ENCODE assay signal across 10 cellular contexts in genomic region chr6:14713008-14713452, GRCh38.
A peak's percentile ranks its signal among the peaks of the same experiment; 100 is the strongest.
DNase-seq lines count a peak whose midpoint lies in the region; ATAC-seq and TF ChIP-seq lines count a peak whose summit lies in the region.
"Had no signal": no experiment of that assay in that cellular context is flagged by ENCODE, and none has a peak within 500 bp of the region (broad histone marks: within the 10 kb centered on the region; RNA-seq: fewer than 3 reads in every experiment).

No MANE protein-coding gene starts in this region.

- no peaks in the 10 kb centered on the region for H3K36me3 ChIP-seq in lung (ENCODE audit: control insufficient read depth in 2 of 2, insufficient read depth in 2 of 2, low read length in 2 of 2)

- ATAC-seq in lung (ENCODE audit: insufficient read depth, low FRiP score) = peak; percentile 68

- DNase-seq in AG08395 (ENCODE audit: low spot score) (peak; percentile 94), HT1080 (ENCODE audit: low read depth) (peak; percentile 68), cardiac fibroblast (ENCODE audit: low read depth in 2 of 2) (peak; percentile 81 to 85), lung (ENCODE audit: low spot score) (no peak), inferior parietal cortex (ENCODE audit: extremely low spot score) (no peak), activated gamma-delta T cell treated with Interleukin-2 at 50 U/mL for 16 hours (no peak), AML-193 (lab: John Stamatoyannopoulos, UW) (no peak)
- no peak for DNase-seq in effector CD8-positive, alpha-beta T cell (lab: John Stamatoyannopoulos, UW)
- DNase-seq: Caco-2, NCI-H2227 treated with DMSO at 0.1 percent for 48 hours had no signal

- H3K27me3 ChIP-seq in lung (ENCODE audit: control insufficient read depth, insufficient read depth) = no peaks in the 10 kb centered on the region

- TF ChIP-seq CTCF in cardiac fibroblast (IDR thresholded peaks at IDR 0.05; ENCODE audit: low read depth, low read length) = no peak
- no peak for TF ChIP-seq CTCF in lung (IDR thresholded peaks at IDR 0.05; ENCODE audit: control extremely low read depth, extremely low read depth)

- no peaks in the 10 kb centered on the region for H3K9me3 ChIP-seq in lung (ENCODE audit: control insufficient read depth in 2 of 2, insufficient read depth in 1 of 2, low read length in 1 of 2)
- H3K9me3 ChIP-seq: Caco-2 had no signal

- WGBS in lung, 2 donors = 63 to 64% methylated on average over 7 of the region's 7 CpGs

- peaks cover 5 to 14% of the 10 kb centered on the region in 2 donors for H3K4me1 ChIP-seq in lung (ENCODE audit: control insufficient read depth in 2 of 2, insufficient read depth in 2 of 2, low read length in 2 of 2)
- H3K4me1 ChIP-seq: Caco-2 had no signal

- peak overlapping the region in 1 of 2 donors; percentile 41 for H3K27ac ChIP-seq in lung (ENCODE audit: low read depth in 1 of 2, low read length in 1 of 2)

- H3K4me3 ChIP-seq in cardiac fibroblast (replicated peaks in 1 of 2; ENCODE audit: low read depth in 2 of 2, low read length in 2 of 2) (no peak overlapping the region), lung (no peak overlapping the region)

Comparison
In these comparisons a context has a peak if more than half of its experiments do, and no peak if none do; other contexts are left out.
1. DNase-seq: peak in AG08395 (single experiment), HT1080 (single experiment) and cardiac fibroblast (2 of 2); none in lung (single experiment), effector CD8-positive, alpha-beta T cell (single experiment), inferior parietal cortex (single experiment), activated gamma-delta T cell treated with Interleukin-2 at 50 U/mL for 16 hours (single experiment) and AML-193 (0 of 2).